ENCODE assay signal across 1 cellular context in the genomic region with DNA sequence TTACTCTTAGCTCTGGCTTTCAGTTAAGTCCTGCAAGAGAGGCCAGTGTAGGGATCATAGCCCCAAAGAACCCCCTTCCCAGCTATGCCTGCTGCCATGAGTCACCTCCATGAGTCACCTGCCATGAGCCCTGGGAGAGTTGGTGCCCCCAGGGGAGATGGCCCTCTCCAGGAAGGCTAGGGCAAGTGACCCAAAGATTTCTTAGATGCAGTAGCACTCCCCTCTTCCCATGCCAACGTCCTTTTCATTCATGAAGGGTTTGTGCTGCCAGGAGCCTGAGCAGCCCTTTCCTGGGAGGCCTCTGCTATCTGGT.
TF ChIP-seq lines count a peak whose summit lies in the region.

No MANE protein-coding gene starts in this region.

TF ChIP-seq in GM12878, 131 proteins besides CTCF, POLR2A, EP300 and RAD21 (continued from another document):
- TF ChIP-seq CEBPZ (IDR thresholded peaks at IDR 0.05; ENCODE audit: low read depth, low read length) (no peak), GATAD2B (conservative IDR thresholded peaks at IDR 0.05; ENCODE audit: low read depth) (no peak), LARP7 (IDR thresholded peaks at IDR 0.05) (no peak), ZSCAN29 (IDR thresholded peaks at IDR 0.05) (no peak), SMAD5 (IDR thresholded peaks at IDR 0.05; ENCODE audit: low read depth) (no peak), NR2C2 (IDR thresholded peaks at IDR 0.05; ENCODE audit: borderline replicate concordance, control insufficient read depth, insufficient read length, low read depth) (no peak), SMARCA5 (IDR thresholded peaks at IDR 0.05) (no peak), TARDBP (IDR thresholded peaks at IDR 0.05; ENCODE audit: borderline replicate concordance) (no peak), SREBF1 (IDR thresholded peaks at IDR 0.05; ENCODE audit: low read length) (no peak)
